15 cellular contexts compared by ENCODE assay signal in the genomic region with DNA sequence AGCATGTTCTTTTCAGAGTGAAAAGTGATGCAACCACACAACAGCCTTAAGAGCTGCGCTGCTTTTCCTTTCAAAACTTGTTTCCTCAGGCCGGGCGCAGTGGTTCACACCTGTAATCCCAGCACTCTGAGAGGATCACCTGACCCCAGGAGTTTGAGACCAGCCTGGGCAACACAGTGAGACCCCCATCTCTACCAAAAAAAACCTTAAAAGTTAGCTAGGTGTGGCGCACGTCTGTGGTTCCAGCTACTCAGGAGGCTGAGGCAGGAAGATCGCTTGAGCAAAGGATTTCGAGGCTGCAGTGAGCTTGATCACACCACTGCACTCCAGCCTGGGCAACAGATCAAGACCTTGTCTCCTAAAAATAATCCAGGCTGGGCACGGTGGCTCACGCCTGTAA. TPM values are rescaled to one million over a fixed set of nuclear protein-coding genes. Genes with fewer than 3 reads are reported as not detected.
A peak's percentile ranks its signal among the peaks of the same experiment; 100 is the strongest.
DNase-seq lines count a peak whose midpoint lies in the region; ATAC-seq and TF ChIP-seq lines count a peak whose summit lies in the region.
"Had no signal": no experiment of that assay in that cellular context is flagged by ENCODE, and none has a peak within 500 bp of the region (broad histone marks: within the 10 kb centered on the region; RNA-seq: fewer than 3 reads in every experiment).

No MANE protein-coding gene starts in this region.

- no peaks in the 10 kb centered on the region for H3K9me3 Mint-ChIP-seq in activated naive CD4-positive, alpha-beta T cell treated with anti-CD3 and anti-CD28 coated beads, Interleukin-2, amount 50 U/mL, for 72 hours
- H3K9me3 Mint-ChIP-seq in nephron progenitor cell, result no peaks in the 10 kb centered on the region

- peak overlapping the region; percentile 65 for H3K4me3 Mint-ChIP-seq in nephron progenitor cell

- H3K36me3 Mint-ChIP-seq in activated naive CD4-positive, alpha-beta T cell treated with anti-CD3 and anti-CD28 coated beads, Interleukin-2, amount 50 U/mL, for 72 hours, result peaks cover 7 to 12% of the 10 kb centered on the region in 2 donors
- H3K36me3 Mint-ChIP-seq in nephron progenitor cell (ENCODE audit: low read depth), result peaks cover 23% of the 10 kb centered on the region

- H3K27me3 ChIP-seq in SK-N-SH (ENCODE audit: insufficient read depth), result no peaks in the 10 kb centered on the region
- H3K27me3 ChIP-seq: foreskin keratinocyte, upper lobe of left lung had no signal

- H3K4me3 ChIP-seq in SK-N-SH (ENCODE audit: low read depth in 2 of 2, low read length in 1 of 2), result no peak overlapping the region; a peak in 1 of 4 replicates
- H3K4me3 ChIP-seq in HEK293 (ENCODE audit: low read depth, low read length), result no peak overlapping the region

- peaks cover 52% of the 10 kb centered on the region for H4K20me1 ChIP-seq in SK-N-SH (ENCODE audit: insufficient read depth)

- no peak overlapping the region for H2AFZ ChIP-seq in SK-N-SH (ENCODE audit: low read depth)

- CTCF ChIA-PET in SK-N-SH (lab: Yijun Ruan, JAX), result interaction anchor here (0.8 to 8.4 kb wide), 12 partner anchors 9 to 459 kb away, joined by 3 to 134 read pairs (median 6); no protein-coding TSS in a partner anchor
- CTCF ChIA-PET in HEK293 (lab: Yijun Ruan, JAX), result interaction anchor here (1.0 to 3.2 kb wide), 4 partner anchors 20 to 213 kb away, joined by 5 to 25 read pairs (median 10); no protein-coding TSS in a partner anchor

- no peak for TF ChIP-seq CTCF in SK-N-SH (IDR thresholded peaks at IDR 0.05)
- TF ChIP-seq CTCF in HEK293 (tag by site-specific recombination; IDR thresholded peaks at IDR 0.05), result no peak
- TF ChIP-seq CTCF in nephron progenitor cell (IDR thresholded peaks at IDR 0.05), result no peak

- TF ChIP-seq RAD21 in SK-N-SH (IDR thresholded peaks at IDR 0.05; ENCODE audit: low read length), result no peak

- POLR2A ChIA-PET in SK-N-SH (lab: Yijun Ruan, JAX), result interaction anchor here (1.4 kb wide), 1 partner anchor 9 kb away, joined by 4 read pairs; no protein-coding TSS in a partner anchor
- POLR2A ChIA-PET in HEK293 (lab: Yijun Ruan, JAX), result interaction anchor here (0.7 kb wide), 1 partner anchor 81 kb away, joined by 5 read pairs; no protein-coding TSS in a partner anchor

- H3K27ac ChIP-seq in SK-N-SH (ENCODE audit: low read depth in 2 of 2, low read length in 1 of 2) (no peak overlapping the region), HEK293 (ENCODE audit: extremely low read depth, low read depth, low read length) (no peak overlapping the region)
- H3K27ac ChIP-seq: 22Rv1, foreskin keratinocyte, upper lobe of left lung had no signal

- no peaks in the 10 kb centered on the region for H3K9me2 ChIP-seq in SK-N-SH

- no peak for DNase-seq in SK-N-SH
- DNase-seq in activated naive CD4-positive, alpha-beta T cell treated with anti-CD3 and anti-CD28 coated beads, Interleukin-2, amount 50 U/mL, for 72 hours (ENCODE audit: low spot score in 2 of 2), result no peak
- DNase-seq in nephron progenitor cell, result no peak
- no peak for DNase-seq in T-helper 9 cell
- DNase-seq in nucleus accumbens (lab: John Stamatoyannopoulos, UW), result no peak
- DNase-seq: amniotic stem cell, DMS 273 treated with DMSO at 0.1 percent for 48 hours, foreskin keratinocyte, islet precursor cell, NCI-H1105 treated with DMSO at 0.1 percent for 48 hours, upper lobe of left lung had no signal

- ATAC-seq in SK-N-SH treated with all-trans-retinoic acid at 6 μM for 48 hours (no peak), GM21619 (IDR thresholded peaks at IDR 0.05; ENCODE audit: unreplicated experiment) (no peak)
- no peak for ATAC-seq in activated naive CD4-positive, alpha-beta T cell treated with anti-CD3 and anti-CD28 coated beads, Interleukin-2, amount 50 U/mL, for 72 hours
- ATAC-seq: foreskin keratinocyte had no signal

- peaks cover 7% of the 10 kb centered on the region for H3F3A ChIP-seq in SK-N-SH (replicated peaks; ENCODE audit: insufficient read depth)

- H3K4me1 Mint-ChIP-seq in nephron progenitor cell, result peaks cover 46% of the 10 kb centered on the region

- H3K79me2 ChIP-seq in SK-N-SH (ENCODE audit: insufficient read depth), result peaks cover 68% of the 10 kb centered on the region

- H3K27me3 Mint-ChIP-seq in nephron progenitor cell (ENCODE audit: low read depth, poor library complexity), result no peaks in the 10 kb centered on the region

- peak overlapping the region; percentile 29 to 48 for H3K27ac Mint-ChIP-seq in activated naive CD4-positive, alpha-beta T cell treated with anti-CD3 and anti-CD28 coated beads, Interleukin-2, amount 50 U/mL, for 72 hours
- no peak overlapping the region for H3K27ac Mint-ChIP-seq in nephron progenitor cell

- peak overlapping the region; percentile 88 for H3K4me2 ChIP-seq in SK-N-SH

- no peaks in the 10 kb centered on the region for H3K9me3 ChIP-seq in SK-N-SH
- no peaks in the 10 kb centered on the region for H3K9me3 ChIP-seq in HEK293 (ENCODE audit: control insufficient read depth, insufficient read depth, low read depth, low read length)
- H3K9me3 ChIP-seq: upper lobe of left lung had no signal

- H3K9ac ChIP-seq in SK-N-SH, result no peak overlapping the region

- peaks cover 33 to 37% of the 10 kb centered on the region in 2 experiments for H3K36me3 ChIP-seq in SK-N-SH (replicated peaks in 1 of 2; ENCODE audit: control insufficient read depth in 1 of 2, insufficient read depth in 2 of 2, low read length in 1 of 2)
- peaks cover 24 to 38% of the 10 kb centered on the region in 2 experiments for H3K36me3 ChIP-seq in HEK293 (ENCODE audit: control insufficient read depth in 2 of 2, insufficient read depth in 1 of 2, low read length in 2 of 2)

- no peak for TF ChIP-seq EP300 in SK-N-SH (IDR thresholded peaks at IDR 0.05; ENCODE audit: borderline replicate concordance in 1 of 2, low read depth in 1 of 2, low read length in 1 of 2)

- 97% methylated on average over 9 of the region's 9 CpGs for WGBS in SK-N-SH (ENCODE audit: low lambda C conversion rate)

- H3K4me1 ChIP-seq in SK-N-SH (ENCODE audit: control insufficient read depth in 1 of 2, insufficient read depth in 2 of 2, low read depth in 1 of 2, low read length in 1 of 2), result peaks cover 6 to 12% of the 10 kb centered on the region in 2 experiments; a peak in 2 of 4 replicates
- H3K4me1 ChIP-seq in HEK293 (ENCODE audit: control insufficient read depth, insufficient read depth, low read length), result no peaks in the 10 kb centered on the region
- H3K4me1 ChIP-seq: foreskin keratinocyte had no signal

TF ChIP-seq in SK-N-SH, 30 proteins besides CTCF, POLR2A, EP300 and RAD21 (continues in another document):
- TF ChIP-seq ELF1 (IDR thresholded peaks at IDR 0.05) (no peak), SMC3 (IDR thresholded peaks at IDR 0.05; ENCODE audit: low read depth, low read length) (no peak), FOXM1 (IDR thresholded peaks at IDR 0.05; ENCODE audit: low read depth) (no peak), NFIC (IDR thresholded peaks at IDR 0.05; ENCODE audit: borderline replicate concordance) (no peak), TEAD4 (IDR thresholded peaks at IDR 0.05; ENCODE audit: borderline replicate concordance, insufficient read depth) (no peak), YY1 (IDR thresholded peaks at IDR 0.05; ENCODE audit: low read depth) (no peak)

TF ChIP-seq in SK-N-SH treated with all-trans-retinoic acid at 6 μM for 48 hours, 23 proteins besides CTCF, POLR2A, EP300 and RAD21 (continues in another document):
- TF ChIP-seq RARB (CRISPR knock-in tag; IDR thresholded peaks at IDR 0.05) (no peak), TOX (CRISPR knock-in tag; IDR thresholded peaks at IDR 0.05; ENCODE audit: borderline replicate concordance) (no peak), GLIS3 (CRISPR knock-in tag; IDR thresholded peaks at IDR 0.05) (no peak), ZNF70 (CRISPR knock-in tag; IDR thresholded peaks at IDR 0.05) (no peak), ZC3H10 (CRISPR knock-in tag; IDR thresholded peaks at IDR 0.05) (no peak), ZFP3 (CRISPR knock-in tag; IDR thresholded peaks at IDR 0.05) (no peak), TCF4 (CRISPR knock-in tag; IDR thresholded peaks at IDR 0.05; ENCODE audit: borderline replicate concordance) (no peak)

TF ChIP-seq in HEK293, 187 proteins besides CTCF, POLR2A, EP300 and RAD21:
- TF ChIP-seq SP7 (tag by site-specific recombination; IDR thresholded peaks at IDR 0.05), result no peak
- TF ChIP-seq ZNF121 (tag by site-specific recombination; IDR thresholded peaks at IDR 0.05), result peak; percentile 72
- TF ChIP-seq ZSCAN4 (tag by site-specific recombination; IDR thresholded peaks at IDR 0.05), result no peak
- TF ChIP-seq ZNF423 (tag by site-specific recombination; IDR thresholded peaks at IDR 0.05), result no peak

RNA-seq across cellular contexts. Expression of gene COX19, which starts 2.0 kb away (rescaled TPM):
- polyA plus RNA-seq in SK-N-SH (2012; rRNA removed), result 7.6 TPM in 2 replicates
- 6.4 and 7.5 TPM in 2 replicates for polyA plus RNA-seq in SK-N-SH (2012; cell fraction: cytosol; rRNA removed)
- 15.5 and 19.8 TPM in 2 replicates for polyA plus RNA-seq in SK-N-SH (2012; cell fraction: nucleus; rRNA removed)
- total RNA-seq in activated naive CD4-positive, alpha-beta T cell treated with anti-CD3 and anti-CD28 coated beads, Interleukin-2, amount 50 U/mL, for 72 hours, result 10 to 100 TPM; 18.8 to 20.7 TPM

RNA-seq across cellular contexts. Expression of gene CYP2W1, which starts 9.7 kb away (rescaled TPM):
- 0.06 and 0.10 TPM in 2 replicates for polyA plus RNA-seq in SK-N-SH (2012; rRNA removed)
- 0.03 TPM in 1 of 2 replicates, not detected in the other for polyA plus RNA-seq in SK-N-SH (2012; cell fraction: cytosol; rRNA removed)
- polyA plus RNA-seq in SK-N-SH (2012; cell fraction: nucleus; rRNA removed), result 0.38 and 0.48 TPM in 2 replicates
- not detected for total RNA-seq in activated naive CD4-positive, alpha-beta T cell treated with anti-CD3 and anti-CD28 coated beads, Interleukin-2, amount 50 U/mL, for 72 hours
- total RNA-seq: foreskin keratinocyte, upper lobe of left lung had no signal
- polyA plus RNA-seq: foreskin keratinocyte had no signal

RNA-seq across cellular contexts. Expression of gene ADAP1, which starts 18.8 kb away (rescaled TPM):
- polyA plus RNA-seq in SK-N-SH (2012; rRNA removed), result 3.2 and 5.4 TPM in 2 replicates
- polyA plus RNA-seq in SK-N-SH (2012; cell fraction: cytosol; rRNA removed), result 2.0 and 2.8 TPM in 2 replicates
- polyA plus RNA-seq in SK-N-SH (2012; cell fraction: nucleus; rRNA removed), result 8.1 and 8.6 TPM in 2 replicates
- total RNA-seq in activated naive CD4-positive, alpha-beta T cell treated with anti-CD3 and anti-CD28 coated beads, Interleukin-2, amount 50 U/mL, for 72 hours, result 10 to 100 TPM in 1 of 2 donors, 1 to 10 TPM in 1; 9.2 to 19.9 TPM
